In the genomic region with DNA sequence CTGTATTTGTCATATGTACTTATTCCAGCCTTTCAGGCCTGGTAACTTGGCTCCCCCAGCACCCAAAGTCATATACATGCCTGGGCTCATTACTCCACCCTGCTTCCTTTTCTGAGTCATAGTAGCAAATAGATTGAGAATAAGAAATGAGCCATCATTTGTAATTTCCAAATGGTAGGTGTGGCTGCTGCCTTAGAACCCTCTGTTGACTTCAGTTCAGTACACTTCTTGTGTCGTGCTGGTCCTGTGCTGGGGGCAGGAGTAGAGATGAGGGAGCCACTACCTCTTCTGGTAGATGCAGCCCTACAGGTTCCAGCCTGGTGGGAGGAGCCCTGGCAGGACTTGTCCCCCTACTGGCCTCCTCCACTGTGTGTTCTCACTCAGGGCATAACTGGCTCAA, we compare ENCODE assay signal across 11 cellular contexts. TPM values are rescaled to one million over a fixed set of nuclear protein-coding genes. Genes with fewer than 3 reads are reported as not detected.
DNase-seq lines count a peak whose midpoint lies in the region; ATAC-seq and TF ChIP-seq lines count a peak whose summit lies in the region.
"Had no signal": no experiment of that assay in that cellular context is flagged by ENCODE, and none has a peak within 500 bp of the region (broad histone marks: within the 10 kb centered on the region; RNA-seq: fewer than 3 reads in every experiment).

No MANE protein-coding gene starts in this region.

- no peaks in the 10 kb centered on the region for H3K9me3 Mint-ChIP-seq in activated naive CD4-positive, alpha-beta T cell treated with anti-CD3 and anti-CD28 coated beads, Interleukin-2, amount 50 U/mL, for 24 hours
- no peaks in the 10 kb centered on the region for H3K9me3 Mint-ChIP-seq in mesothelial cell of epicardium

- DNase-seq in GM13977 (ENCODE audit: low spot score) = peak; percentile 22
- no peak for DNase-seq in mesothelial cell of epicardium (ENCODE audit: low spot score in 2 of 2, unreplicated experiment in 2 of 2)
- no peak for DNase-seq in A673 (ENCODE audit: low spot score)
- no peak for DNase-seq in transverse colon
- DNase-seq: NCI-H510A treated with DMSO at 0.1 percent for 48 hours, testis had no signal

- 27% methylated on average over 1 of the region's 1 CpG; no CpG with 5 or more reads in 1 of the 2 donors for WGBS in transverse colon (ENCODE audit: low coverage in 1 of 2), 2 donors

- POLR2A ChIA-PET in A673 (lab: Charles Lee; ENCODE audit: low non-redundant PET) = no interaction called here

- peak; percentile 62 for ATAC-seq in HG02798 (IDR thresholded peaks at IDR 0.05; ENCODE audit: poor library complexity, unreplicated experiment)
- no peak for ATAC-seq in GM19397 (IDR thresholded peaks at IDR 0.05; ENCODE audit: unreplicated experiment)
- ATAC-seq in GM19035 (IDR thresholded peaks at IDR 0.05; ENCODE audit: unreplicated experiment) = no peak

- H3K27ac Mint-ChIP-seq in activated naive CD4-positive, alpha-beta T cell treated with anti-CD3 and anti-CD28 coated beads, Interleukin-2, amount 50 U/mL, for 24 hours = peak overlapping the region; percentile 84
- H3K27ac Mint-ChIP-seq in mesothelial cell of epicardium = peak overlapping the region; percentile 39
- H3K27ac Mint-ChIP-seq: activated naive CD8-positive, alpha-beta T cell had no signal

- H3K27me3 ChIP-seq in A673 (replicated peaks; ENCODE audit: insufficient read depth, low read depth, low read length, poor library complexity) (no peaks in the 10 kb centered on the region), transverse colon (no peaks in the 10 kb centered on the region)
- H3K27me3 ChIP-seq: testis had no signal

- in situ Hi-C loops in GM13977 (cut with MboI; ENCODE audit: low pct_unique_long_range_greater_than_20kb, low sequenced_read_pairs, unreplicated experiment) (no loop called here), transverse colon (cut with MboI; ENCODE audit: low pct_ligation_motif_present in 1 of 4, low pct_unique_long_range_greater_than_20kb in 1 of 4, low sequenced_read_pairs in 3 of 4) (no loop called here)

- H3K27me3 Mint-ChIP-seq in activated naive CD4-positive, alpha-beta T cell treated with anti-CD3 and anti-CD28 coated beads, Interleukin-2, amount 50 U/mL, for 24 hours = no peaks in the 10 kb centered on the region
- no peaks in the 10 kb centered on the region for H3K27me3 Mint-ChIP-seq in mesothelial cell of epicardium (ENCODE audit: low read depth)
- H3K27me3 Mint-ChIP-seq: activated naive CD8-positive, alpha-beta T cell had no signal

- H3K27ac ChIP-seq in A673 (ENCODE audit: low read depth, low read length, poor library complexity, severe bottlenecking) = no peak overlapping the region
- no peak overlapping the region for H3K27ac ChIP-seq in transverse colon
- H3K27ac ChIP-seq: testis had no signal

- H3K4me1 ChIP-seq in A673 (ENCODE audit: insufficient read depth, low read length, poor library complexity, severe bottlenecking) (no peaks in the 10 kb centered on the region), transverse colon (peaks cover 0 to 10% (median 2%) of the 10 kb centered on the region in 4 donors)
- H3K4me1 ChIP-seq: testis had no signal

- no TSS peak for BruUV-seq in A673 (replicated peaks; lab: Mats Ljungman, UMichigan)

- H3K4me3 ChIP-seq in A673 (ENCODE audit: low read depth, low read length, poor library complexity, severe bottlenecking) (no peak overlapping the region), transverse colon (no peak overlapping the region)
- H3K4me3 ChIP-seq: testis had no signal

- TF ChIP-seq POLR2A in transverse colon (IDR thresholded peaks at IDR 0.05) = no peak

- intact Hi-C loops in A673 (cut with micrococcal nuclease; ENCODE audit: unreplicated experiment) (no loop called here), transverse colon (cut with DNase I; ENCODE audit: low total_unique reads) (no loop called here)

- no peak overlapping the region for H3K4me3 Mint-ChIP-seq in activated naive CD4-positive, alpha-beta T cell treated with anti-CD3 and anti-CD28 coated beads, Interleukin-2, amount 50 U/mL, for 24 hours
- no peak overlapping the region for H3K4me3 Mint-ChIP-seq in mesothelial cell of epicardium
- H3K4me3 Mint-ChIP-seq: activated naive CD8-positive, alpha-beta T cell had no signal

- H3K36me3 ChIP-seq in A673 (ENCODE audit: insufficient read depth, low read length, poor library complexity, severe bottlenecking) = no peaks in the 10 kb centered on the region
- peaks cover 0 to 16% (median 6%) of the 10 kb centered on the region in 4 donors for H3K36me3 ChIP-seq in transverse colon

- no peak for TF ChIP-seq EP300 in transverse colon (IDR thresholded peaks at IDR 0.05; ENCODE audit: low read depth)

- CTCF ChIA-PET in A673 (lab: Charles Lee) = no interaction called here

- H3K4me1 Mint-ChIP-seq in activated naive CD4-positive, alpha-beta T cell treated with anti-CD3 and anti-CD28 coated beads, Interleukin-2, amount 50 U/mL, for 24 hours = peaks cover 8% of the 10 kb centered on the region
- peaks cover 25% of the 10 kb centered on the region for H3K4me1 Mint-ChIP-seq in mesothelial cell of epicardium

- H3K36me3 Mint-ChIP-seq in activated naive CD4-positive, alpha-beta T cell treated with anti-CD3 and anti-CD28 coated beads, Interleukin-2, amount 50 U/mL, for 24 hours = peaks cover 27% of the 10 kb centered on the region
- H3K36me3 Mint-ChIP-seq in mesothelial cell of epicardium = peaks cover 23% of the 10 kb centered on the region

- no peak for TF ChIP-seq CTCF in GM13977 (IDR thresholded peaks at IDR 0.05; ENCODE audit: extremely low read depth, insufficient read depth, missing control alignments)
- TF ChIP-seq CTCF in mesothelial cell of epicardium (IDR thresholded peaks at IDR 0.05; ENCODE audit: unreplicated experiment) = no peak
- no peak for TF ChIP-seq CTCF in A673 (conservative IDR thresholded peaks at IDR 0.05; ENCODE audit: low read depth, low read length)
- no peak for TF ChIP-seq CTCF in transverse colon (IDR thresholded peaks at IDR 0.05)

- H3K9me3 ChIP-seq in A673 (ENCODE audit: low read depth, low read length, poor library complexity, severe bottlenecking) (no peaks in the 10 kb centered on the region), transverse colon (no peaks in the 10 kb centered on the region)
- H3K9me3 ChIP-seq: testis had no signal

RNA-seq across cellular contexts. Expression of a gene that starts 11.1 kb away (rescaled TPM):
- total RNA-seq in mesothelial cell of epicardium = 41.8 to 42.9 TPM (median 42.7 TPM) in 3 replicates
- total RNA-seq in A673 (2021) = 3.5 and 4.0 TPM in 2 replicates
- total RNA-seq in transverse colon = 10 to 100 TPM in 2 of 4 donors, 1 to 10 TPM in 2; 5.6 to 19.5 (median 11.2) TPM

RNA-seq across cellular contexts. Expression of a gene that starts 39.5 kb away (rescaled TPM):
- total RNA-seq in mesothelial cell of epicardium = not detected in 3 replicates
- total RNA-seq in A673 (2021) = not detected in 2 replicates
- total RNA-seq in transverse colon = not detected

RNA-seq across cellular contexts. Expression of a gene that starts 40.2 kb away (rescaled TPM):
- 4.7 to 5.5 TPM (median 4.8 TPM) in 3 replicates for total RNA-seq in mesothelial cell of epicardium
- 0.52 TPM in 1 of 2 replicates, not detected in the other for total RNA-seq in A673 (2021)
- total RNA-seq in transverse colon = 10 to 100 TPM; 37.7 to 89.2 (median 62.1) TPM
